8 cellular contexts compared by ENCODE assay signal in the genomic region with DNA sequence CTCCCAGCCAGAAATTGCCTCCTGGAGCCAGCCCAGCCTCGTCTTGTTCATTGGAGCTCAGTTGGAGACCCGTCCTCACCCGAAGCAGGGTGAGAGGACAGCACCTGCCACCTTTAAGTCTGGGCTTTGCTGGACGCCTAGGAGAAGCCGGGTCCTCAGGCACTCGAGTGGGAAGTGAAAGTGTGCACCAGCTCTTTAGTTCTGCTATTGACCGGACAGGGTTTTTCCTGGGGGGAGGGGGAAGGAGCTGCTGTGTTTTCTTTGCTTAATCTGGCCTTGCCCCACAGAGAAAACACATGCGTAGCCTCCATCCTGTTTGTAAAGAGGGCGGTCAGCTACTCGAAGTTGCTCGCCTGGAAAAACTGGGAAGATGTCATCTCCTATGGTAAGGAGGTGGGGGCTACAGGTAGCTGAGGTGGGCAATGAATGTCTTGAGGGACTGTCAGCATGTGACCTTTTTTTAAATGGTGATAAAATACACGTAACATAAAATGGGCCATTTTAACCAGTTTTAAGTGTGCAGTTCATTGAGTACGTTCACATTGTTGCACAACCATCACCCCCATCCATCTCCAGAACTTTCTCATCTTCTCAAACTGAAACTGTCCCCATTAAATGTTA. TPM values are rescaled to one million over a fixed set of nuclear protein-coding genes. Genes with fewer than 3 reads are reported as not detected.
A peak's percentile ranks its signal among the peaks of the same experiment; 100 is the strongest.
DNase-seq lines count a peak whose midpoint lies in the region; ATAC-seq and TF ChIP-seq lines count a peak whose summit lies in the region.

No MANE protein-coding gene starts in this region.

- no peaks in the 10 kb centered on the region for H3K27me3 Mint-ChIP-seq in CD8-positive, alpha-beta T cell (ENCODE audit: low read depth)
- peaks cover 3% of the 10 kb centered on the region for H3K27me3 Mint-ChIP-seq in IgD-negative memory B cell

- H3K4me1 ChIP-seq in CD8-positive, alpha-beta T cell (ENCODE audit: insufficient read depth, low read length): peaks cover 60% of the 10 kb centered on the region
- H3K4me1 ChIP-seq in esophagus (ENCODE audit: control insufficient read depth in 2 of 2, insufficient read depth in 2 of 2, low read length in 1 of 2) (peaks cover 12 to 21% of the 10 kb centered on the region in 2 donors), spleen (peaks cover 70 to 100% (median 97%) of the 10 kb centered on the region in 6 donors)

- H3K27ac Mint-ChIP-seq in CD8-positive, alpha-beta T cell: no peak overlapping the region
- peak overlapping the region; percentile 91 to 99 (median 98) for H3K27ac Mint-ChIP-seq in IgD-negative memory B cell

- no peak overlapping the region for H3K27ac ChIP-seq in CD8-positive, alpha-beta T cell (ENCODE audit: low read depth, low read length)
- H3K27ac ChIP-seq in esophagus (ENCODE audit: low read depth in 2 of 2, low read length in 1 of 2): peak overlapping the region; percentile 33 to 41
- H3K27ac ChIP-seq in spleen: peak overlapping the region; percentile 57 to 95 (median 90)

- H3K27me3 ChIP-seq in CD8-positive, alpha-beta T cell (ENCODE audit: insufficient read depth, low read length): no peaks in the 10 kb centered on the region
- H3K27me3 ChIP-seq in esophagus (ENCODE audit: control insufficient read depth in 1 of 2, insufficient read depth in 2 of 2, low read length in 2 of 2) (no peaks in the 10 kb centered on the region), spleen (replicated peaks in 1 of 7) (no peaks in the 10 kb centered on the region)

- 57 to 66% methylated on average over 13 of the region's 13 CpGs for WGBS in esophagus, 2 donors
- 9 to 14% (median 13%) methylated on average over 7 to 13 of the region's 13 CpGs for WGBS in spleen, 5 donors

- CTCF ChIA-PET in CD8-positive, alpha-beta T cell (lab: Charles Lee): interaction anchor here (0.8 to 1.8 kb wide), 2 partner anchors 9 to 20 kb away, joined by 3 to 6 read pairs; no protein-coding TSS in a partner anchor

- H3K4me1 Mint-ChIP-seq in CD8-positive, alpha-beta T cell (ENCODE audit: low read depth): peaks cover 83% of the 10 kb centered on the region
- H3K4me1 Mint-ChIP-seq in IgD-negative memory B cell: peaks cover 62 to 77% (median 67%) of the 10 kb centered on the region in 3 donors

- H3K36me3 ChIP-seq in CD8-positive, alpha-beta T cell (ENCODE audit: insufficient read depth, low read length): no peaks in the 10 kb centered on the region
- H3K36me3 ChIP-seq in esophagus (ENCODE audit: control insufficient read depth in 2 of 2, insufficient read depth in 2 of 2, low read length in 1 of 2) (peaks cover 0 to 17% of the 10 kb centered on the region in 2 donors), spleen (peaks cover 0 to 8% (median 0%) of the 10 kb centered on the region in 6 donors)

- H3K36me3 Mint-ChIP-seq in CD8-positive, alpha-beta T cell: peaks cover 14% of the 10 kb centered on the region
- H3K36me3 Mint-ChIP-seq in IgD-negative memory B cell: peaks cover 12% of the 10 kb centered on the region

- ATAC-seq in CD8-positive, alpha-beta T cell: no peak
- ATAC-seq in GM21360 (IDR thresholded peaks at IDR 0.05; ENCODE audit: unreplicated experiment): peak; percentile 45

- DNase-seq in CD8-positive, alpha-beta T cell: no peak
- peak; percentile 91 for DNase-seq in spleen
- no peak for DNase-seq in stimulated activated naive CD4-positive, alpha-beta T cell (lab: John Stamatoyannopoulos, UW)
- DNase-seq in NCI-H2227 (lab: John Stamatoyannopoulos, UW; ENCODE audit: unreplicated experiment): no peak
- DNase-seq in LoVo (ENCODE audit: low spot score): no peak

- no peaks in the 10 kb centered on the region for H3K9me3 Mint-ChIP-seq in CD8-positive, alpha-beta T cell
- no peaks in the 10 kb centered on the region for H3K9me3 Mint-ChIP-seq in IgD-negative memory B cell

- TF ChIP-seq CTCF in CD8-positive, alpha-beta T cell (IDR thresholded peaks at IDR 0.05): no peak
- no peak for TF ChIP-seq CTCF in spleen (IDR thresholded peaks at IDR 0.05 in 8 of 11, conservative IDR thresholded peaks at IDR 0.05 in 3 of 11)

- POLR2A ChIA-PET in CD8-positive, alpha-beta T cell (lab: Charles Lee): interaction anchor here (1.3 to 1.5 kb wide), 2 partner anchors 9 to 28 kb away, joined by 3 read pairs; no protein-coding TSS in a partner anchor

- no peak for TF ChIP-seq POLR2A in spleen (IDR thresholded peaks at IDR 0.05)

- no peaks in the 10 kb centered on the region for H3K9me3 ChIP-seq in CD8-positive, alpha-beta T cell (ENCODE audit: low read length)
- H3K9me3 ChIP-seq in esophagus (ENCODE audit: control insufficient read depth in 2 of 2, insufficient read depth in 1 of 2, low read depth in 1 of 2, low read length in 1 of 2) (no peaks in the 10 kb centered on the region), spleen (no peaks in the 10 kb centered on the region)

- no peak overlapping the region for H3K4me3 ChIP-seq in CD8-positive, alpha-beta T cell (ENCODE audit: low read depth, low read length)
- H3K4me3 ChIP-seq in esophagus (ENCODE audit: low read depth in 1 of 2, low read length in 2 of 2) (no peak overlapping the region), spleen (peak overlapping the region in 4 of 8 donors; percentile 16 to 64 (median 20))

- H3K4me3 Mint-ChIP-seq in CD8-positive, alpha-beta T cell: peak overlapping the region; percentile 22
- peak overlapping the region; percentile 81 to 94 (median 88) for H3K4me3 Mint-ChIP-seq in IgD-negative memory B cell

- intact Hi-C loops in CD8-positive, alpha-beta T cell (cut with DNase I, micrococcal nuclease): loop anchor here in 1 of 2 experiments (10.0 kb wide), 1 partner anchor 156 kb away; no protein-coding TSS in a partner anchor
- intact Hi-C loops in spleen (cut with DNase I; ENCODE audit: low total_unique reads): no loop called here

RNA-seq across cellular contexts. Expression of a gene that starts 34.4 kb away (rescaled TPM):
- total RNA-seq in CD8-positive, alpha-beta T cell: 10 to 100 TPM; 40.9 to 42.1 TPM
- polyA plus RNA-seq in IgD-negative memory B cell (1.4 TPM), esophagus (10 to 100 TPM; 16.9 to 19.3 TPM), spleen (10 to 100 TPM in 1 of 3 donors, 1 to 10 TPM in 2; 6.0 to 11.8 (median 6.2) TPM)
- 100 to 1,000 TPM in 1 of 7 donors, 10 to 100 TPM in 6; 49.9 to 107 (median 67.1) TPM for total RNA-seq in spleen
